14 cellular contexts compared by ENCODE assay signal in genomic region chr7:46908770-46909169, GRCh38.
DNase-seq lines count a peak whose midpoint lies in the region; ATAC-seq and TF ChIP-seq lines count a peak whose summit lies in the region.
"Had no signal": no experiment of that assay in that cellular context is flagged by ENCODE, and none has a peak within 500 bp of the region (broad histone marks: within the 10 kb centered on the region; RNA-seq: fewer than 3 reads in every experiment).

No MANE protein-coding gene starts in this region.

- CTCF ChIA-PET in AG04449 (lab: Yijun Ruan, JAX), result interaction anchor here (1.0 to 1.8 kb wide), 3 partner anchors 10 to 185 kb away, joined by 3 to 7 read pairs (median 3); no protein-coding TSS in a partner anchor

- DNase-seq in AG04449 (ENCODE audit: low read depth, low spot score) (peak; percentile 55), HT1080 (ENCODE audit: low read depth) (peak; percentile 89), astrocyte of the cerebellum (ENCODE audit: low read depth) (peak; percentile 93), hepatic stellate cell (ENCODE audit: low spot score) (peak; percentile 49), left lobe of liver (ENCODE audit: low spot score) (no peak), RKO (ENCODE audit: low spot score) (no peak)
- DNase-seq: activated CD8-positive, alpha-beta T cell treated with anti-CD3 and anti-CD28 coated beads for 36 hours; AML-193; effector CD8-positive, alpha-beta T cell; NCI-H1092; NCI-H524 treated with DMSO at 0.1 percent for 48 hours had no signal

- in situ Hi-C loops in astrocyte of the cerebellum (cut with HindIII; ENCODE audit: low sequenced_read_pairs), result no loop called here

- no peak for TF ChIP-seq CTCF in AG04449 (IDR thresholded peaks at IDR 0.05; ENCODE audit: insufficient read depth, low read length, missing control alignments)
- no peak for TF ChIP-seq CTCF in astrocyte of the cerebellum (IDR thresholded peaks at IDR 0.05; ENCODE audit: low read depth, low read length, missing control alignments)

- POLR2A ChIA-PET in AG04449 (lab: Yijun Ruan, JAX), result no interaction called here

- H3K4me3 ChIP-seq in AG04449 (ENCODE audit: low read depth, low read length) (no peak overlapping the region), astrocyte of the cerebellum (ENCODE audit: low read depth, low read length) (no peak overlapping the region)

- ATAC-seq in left lobe of liver, result no peak
- no peak for ATAC-seq in GM21447 (IDR thresholded peaks at IDR 0.05; ENCODE audit: unreplicated experiment)
- no peak for ATAC-seq in GM21526 (IDR thresholded peaks at IDR 0.05; ENCODE audit: low FRiP score, unreplicated experiment)
- ATAC-seq: activated CD8-positive, alpha-beta T cell treated with anti-CD3 and anti-CD28 coated beads for 36 hours; HCT116 had no signal

Comparison
In these comparisons a context has a peak if more than half of its experiments do, and no peak if none do; other contexts are left out.
1. DNase-seq: peak in AG04449 (single experiment), HT1080 (single experiment), astrocyte of the cerebellum (single experiment) and hepatic stellate cell (single experiment); none in left lobe of liver (single experiment) and RKO (single experiment).